Comparison of ENCODE assay signal across 1 cellular context in the genomic region with DNA sequence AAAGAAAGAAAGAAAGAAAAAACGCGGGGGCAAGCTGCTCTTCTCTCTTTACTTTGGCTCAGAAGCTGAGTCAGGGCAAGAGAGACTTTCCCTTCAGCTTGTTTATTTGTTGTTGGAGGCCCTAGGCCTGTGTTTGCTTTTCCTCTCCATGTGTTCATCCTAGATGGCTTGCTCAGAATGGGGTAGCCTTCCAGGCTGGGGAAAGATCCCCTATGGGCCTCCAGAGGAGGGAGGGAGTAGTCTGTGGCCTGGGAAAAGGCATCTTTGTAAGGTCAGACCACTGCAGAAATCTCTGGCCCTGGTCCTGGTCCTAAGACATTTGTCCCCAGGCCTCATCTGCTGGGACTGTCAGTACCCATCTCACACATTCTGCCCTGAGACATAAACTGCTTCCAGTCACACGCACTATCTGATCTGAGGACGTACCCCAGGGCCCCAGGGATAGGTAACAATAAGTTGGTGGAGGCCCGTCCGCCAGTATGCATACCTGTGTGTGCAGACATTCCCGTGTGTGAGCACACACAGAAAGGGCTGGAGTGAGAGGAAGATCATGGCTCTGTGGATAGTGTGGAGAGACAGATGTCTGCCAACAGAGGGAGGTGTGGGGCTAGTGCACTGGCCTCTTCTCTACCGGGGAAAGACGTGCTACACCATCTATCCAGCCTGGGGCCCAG.
TF ChIP-seq lines count a peak whose summit lies in the region.

No MANE protein-coding gene starts in this region.

TF ChIP-seq in endothelial cell of umbilical vein, 7 proteins besides CTCF, POLR2A, EP300 and RAD21 (continued from another document):
- TF ChIP-seq GATA2 (IDR thresholded peaks at IDR 0.05; ENCODE audit: insufficient read depth, insufficient read length, low read depth, low read length) = no peak
